ENCODE assay signal across 10 cellular contexts in genomic region chr3:101065962-101066361, GRCh38.
DNase-seq lines count a peak whose midpoint lies in the region; ATAC-seq and TF ChIP-seq lines count a peak whose summit lies in the region.
"Had no signal": no experiment of that assay in that cellular context is flagged by ENCODE, and none has a peak within 500 bp of the region (broad histone marks: within the 10 kb centered on the region; RNA-seq: fewer than 3 reads in every experiment).

No MANE protein-coding gene starts in this region.

- peak overlapping the region; percentile 42 for H3K4me2 ChIP-seq in PC-9

- no peaks in the 10 kb centered on the region for H3K27me3 ChIP-seq in PC-9 (ENCODE audit: insufficient read depth, low read depth)

- H3F3A ChIP-seq in PC-9 (ENCODE audit: insufficient read depth, low read depth), result peaks cover 4% of the 10 kb centered on the region

- H3K4me3 ChIP-seq in PC-9, result no peak overlapping the region; the same call in 1 of the 2 replicates

- POLR2A ChIA-PET in PC-9 (lab: Charles Lee; ENCODE audit: unreplicated experiment), result interaction anchor here (0.6 to 0.7 kb wide), 2 partner anchors 80 to 127 kb away, joined by 5 to 6 read pairs; no protein-coding TSS in a partner anchor

- intact Hi-C loops in PC-9 (cut with micrococcal nuclease; ENCODE audit: unreplicated experiment), result loop anchor here (1.0 kb wide), 1 partner anchor 30 kb away; no protein-coding TSS in a partner anchor

- peak overlapping the region; percentile 67 for H2AFZ ChIP-seq in PC-9

- peaks cover 19% of the 10 kb centered on the region for H3K4me1 ChIP-seq in PC-9 (replicated peaks; ENCODE audit: insufficient read depth)

- H3K27ac ChIP-seq in PC-9 (peak overlapping the region; percentile 81), epithelial cell of prostate (peak overlapping the region; percentile 75)

- no peaks in the 10 kb centered on the region for H3K79me2 ChIP-seq in PC-9 (ENCODE audit: low read depth)

- no peaks in the 10 kb centered on the region; the same call in none of the 2 replicates for H3K9me3 ChIP-seq in PC-9 (ENCODE audit: insufficient read depth, low read depth)

- CTCF ChIA-PET in PC-9 (lab: Charles Lee), result no interaction called here

- DNase-seq in AG08396 (ENCODE audit: low spot score) (peak; percentile 54), PC-9 (peak in 1 of 2 experiments; percentile 86), epithelial cell of prostate (ENCODE audit: low read depth, low spot score) (peak; percentile 56), omental fat pad (ENCODE audit: low spot score) (no peak), Kasumi-1 (lab: John Stamatoyannopoulos, UW) (no peak)
- DNase-seq in activated T-cell treated with anti-CD3 and anti-CD28 coated beads, Interleukin-2, amount 50 U/mL, for 48 hours, result no peak
- DNase-seq: COR-L47, KG1 had no signal

- no peaks in the 10 kb centered on the region for H4K20me1 ChIP-seq in PC-9 (ENCODE audit: insufficient read depth)

- no peaks in the 10 kb centered on the region for H3K9me2 ChIP-seq in PC-9 (ENCODE audit: insufficient read depth)

- ATAC-seq in omental fat pad (ENCODE audit: low FRiP score) (peak; percentile 91), GM19463 (IDR thresholded peaks at IDR 0.05; ENCODE audit: unreplicated experiment) (no peak), GM21576 (IDR thresholded peaks at IDR 0.05; ENCODE audit: unreplicated experiment) (no peak)

- TF ChIP-seq CTCF in PC-9 (conservative IDR thresholded peaks at IDR 0.05) (no peak), omental fat pad (IDR thresholded peaks at IDR 0.05) (no peak)

- no peaks in the 10 kb centered on the region for H3K36me3 ChIP-seq in PC-9 (ENCODE audit: low read depth)

- no TSS peak for BruUV-seq in PC-9 (replicated peaks; lab: Mats Ljungman, UMichigan)

Comparison
In these comparisons a context has a peak if more than half of its experiments do, and no peak if none do; other contexts are left out.
1. DNase-seq: peak in AG08396 (single experiment) and epithelial cell of prostate (single experiment); none in omental fat pad (single experiment), Kasumi-1 (0 of 2) and activated T-cell treated with anti-CD3 and anti-CD28 coated beads, Interleukin-2, amount 50 U/mL, for 48 hours (0 of 2).